ENCODE assay signal across 17 cellular contexts in the genomic region with DNA sequence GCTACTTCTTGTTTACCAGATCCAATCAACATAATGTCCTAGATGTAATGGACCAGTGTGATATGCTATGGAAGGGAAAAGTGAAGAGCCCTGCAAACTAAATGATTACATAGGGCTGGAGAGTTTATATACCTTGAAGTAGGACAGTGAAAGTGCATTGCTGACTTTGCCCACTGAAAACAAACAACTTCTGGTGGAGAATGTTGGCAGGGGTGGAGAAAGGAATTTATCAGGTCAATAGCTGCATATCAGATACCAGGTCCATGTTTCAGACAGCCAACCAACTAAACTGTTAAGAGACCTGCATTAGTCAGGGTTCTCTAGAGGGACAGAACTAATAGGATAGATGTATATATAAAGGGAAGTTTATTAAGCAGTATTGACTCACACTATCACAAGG.
DNase-seq lines count a peak whose midpoint lies in the region; ATAC-seq and TF ChIP-seq lines count a peak whose summit lies in the region.
"Had no signal": no experiment of that assay in that cellular context is flagged by ENCODE, and none has a peak within 500 bp of the region (broad histone marks: within the 10 kb centered on the region; RNA-seq: fewer than 3 reads in every experiment).

No MANE protein-coding gene starts in this region.

- H3K36me3 ChIP-seq in right lobe of liver: no peaks in the 10 kb centered on the region
- H3K36me3 ChIP-seq: BLaER1 treated with 17β-estradiol and CSF1 and Interleukin-3, amounts not matched to agents 10 nM and 100 nM had no signal

- peak; percentile 31 for ATAC-seq in left lobe of liver
- ATAC-seq in right lobe of liver: peak; percentile 40 to 67 (median 46)
- ATAC-seq in GM19324 (IDR thresholded peaks at IDR 0.05; ENCODE audit: low FRiP score, unreplicated experiment): no peak
- ATAC-seq: A549; CD8-positive, alpha-beta T cell had no signal

- no peaks in the 10 kb centered on the region for H3K27me3 ChIP-seq in right lobe of liver
- H3K27me3 ChIP-seq: BLaER1 treated with 17β-estradiol and CSF1 and Interleukin-3, amounts not matched to agents 10 nM and 100 nM had no signal

- no peak overlapping the region for H3K27ac ChIP-seq in right lobe of liver
- H3K27ac ChIP-seq: 22Rv1; A549; BLaER1 treated with 17β-estradiol and CSF1 and Interleukin-3, amounts not matched to agents 10 nM and 100 nM; C4-2B had no signal

- H3K4me3 ChIP-seq in right lobe of liver: no peak overlapping the region
- H3K4me3 ChIP-seq: A549; BLaER1 treated with 17β-estradiol and CSF1 and Interleukin-3, amounts not matched to agents 10 nM and 100 nM had no signal

- intact Hi-C loops in right lobe of liver (cut with DNase I): no loop called here

- no peaks in the 10 kb centered on the region for H3K9me3 ChIP-seq in right lobe of liver
- H3K9me3 ChIP-seq: A549, Caco-2 had no signal

- peaks cover 0 to 4% (median 0%) of the 10 kb centered on the region in 4 donors for H3K4me1 ChIP-seq in right lobe of liver
- H3K4me1 ChIP-seq: A549; BLaER1 treated with 17β-estradiol and CSF1 and Interleukin-3, amounts not matched to agents 10 nM and 100 nM; Caco-2 had no signal

- DNase-seq in HT-29 (ENCODE audit: low spot score) (peak; percentile 39), left lobe of liver (ENCODE audit: low spot score) (no peak), right lobe of liver (no peak), kidney tubule cell (ENCODE audit: low spot score) (no peak), NCI-H748 treated with DMSO at 0.1 percent for 48 hours (lab: John Stamatoyannopoulos, UW) (no peak)
- DNase-seq: AML-193; Caco-2; Calu3; CD4-positive, alpha-beta T cell; CD8-positive, alpha-beta T cell; DMS79 treated with DMSO at 0.1 percent for 48 hours; GF-D8 had no signal

- TF ChIP-seq CTCF in right lobe of liver (IDR thresholded peaks at IDR 0.05): no peak

- no peak for TF ChIP-seq POLR2A in right lobe of liver (IDR thresholded peaks at IDR 0.05)
